6 cellular contexts compared by ENCODE assay signal in genomic region chr12:95101960-95102359, GRCh38. TPM values are rescaled to one million over a fixed set of nuclear protein-coding genes. Genes with fewer than 3 reads are reported as not detected.
DNase-seq lines count a peak whose midpoint lies in the region; ATAC-seq and TF ChIP-seq lines count a peak whose summit lies in the region.
"Not testable (repeated sequence)": the region's sequence is repeated elsewhere in the genome, so short reads cannot be mapped to it uniquely, and the experiment has no call there.

No MANE protein-coding gene starts in this region.

- not testable (repeated sequence) for H2AFZ ChIP-seq in HCT116 (ENCODE audit: low read depth, low read length, poor library complexity, severe bottlenecking)

- RAD21 ChIA-PET in HCT116 (lab: Charles Lee; ENCODE audit: low non-redundant PET in 1 of 2, low total read pairs in 2 of 2, uncharacterized antibody in 2 of 2, unreplicated experiment in 2 of 2), result not testable (repeated sequence)

- peak overlapping the region in 1 of 2 experiments; percentile 33; a peak in 2 of 4 replicates for H3K4me3 ChIP-seq in HCT116 (replicated peaks in 1 of 2; ENCODE audit: low read depth in 1 of 2, low read length in 2 of 2)
- H3K4me3 ChIP-seq in MG63; RWPE2 (ENCODE audit: severe bottlenecking); colonic mucosa: not testable (repeated sequence)

- TF ChIP-seq CTCF in 22Rv1 (IDR thresholded peaks at IDR 0.05); HCT116 (IDR thresholded peaks at IDR 0.05 in 2 of 3, conservative IDR thresholded peaks at IDR 0.05 in 1 of 3; ENCODE audit: borderline replicate concordance in 1 of 3, insufficient read depth in 1 of 3, low read depth in 2 of 3, low read length in 2 of 3); RWPE2 (IDR thresholded peaks at IDR 0.05; ENCODE audit: poor library complexity, severe bottlenecking); colonic mucosa (IDR thresholded peaks at IDR 0.05): not testable (repeated sequence)

- H3K27me3 ChIP-seq in HCT116 (ENCODE audit: insufficient read depth, low read length); MG63; RWPE2 (ENCODE audit: insufficient read depth, poor library complexity, severe bottlenecking); colonic mucosa: not testable (repeated sequence)

- not testable (repeated sequence) for H3K79me2 ChIP-seq in HCT116 (ENCODE audit: insufficient read depth, low read length)

- H3K9me2 ChIP-seq in HCT116 (ENCODE audit: insufficient read depth), result not testable (repeated sequence)

- DNase-seq in HCT116 (ENCODE audit: low read depth, low spot score); RWPE2 (ENCODE audit: low spot score); colonic mucosa: not testable (repeated sequence)
- DNase-seq in MG63 (peak; percentile 29), islet precursor cell (peak; percentile 22)

- not testable (repeated sequence) for H4K20me1 ChIP-seq in HCT116 (ENCODE audit: insufficient read depth)

- CTCF ChIA-PET in HCT116 (lab: Charles Lee), result not testable (repeated sequence)

- intact Hi-C loops in HCT116 (cut with micrococcal nuclease); colonic mucosa (cut with DNase I): not testable (repeated sequence)

- peak overlapping the region; percentile 76 for H3K4me2 ChIP-seq in HCT116 (ENCODE audit: low read length)

- H3K4me1 ChIP-seq in HCT116 (ENCODE audit: control insufficient read depth in 1 of 2, insufficient read depth in 2 of 2, low read length in 2 of 2) (peaks cover 35 to 75% of the 10 kb centered on the region in 2 experiments), RWPE2 (ENCODE audit: insufficient read depth, poor library complexity, severe bottlenecking) (peaks cover 19% of the 10 kb centered on the region)
- H3K4me1 ChIP-seq in colonic mucosa, result not testable (repeated sequence)

- not testable (repeated sequence) for H3K9me3 ChIP-seq in HCT116 (ENCODE audit: control insufficient read depth in 1 of 2, insufficient read depth in 1 of 2, low read depth in 1 of 2, low read length in 2 of 2); MG63; RWPE2 (ENCODE audit: severe bottlenecking); colonic mucosa

- not testable (repeated sequence) for TF ChIP-seq RAD21 in HCT116 (IDR thresholded peaks at IDR 0.05; ENCODE audit: low read depth)

- H3K9ac ChIP-seq in HCT116 (ENCODE audit: low read length); colonic mucosa (ENCODE audit: low read depth in 2 of 2, low read length in 2 of 2): not testable (repeated sequence)

- not testable (repeated sequence) for H3K36me3 ChIP-seq in HCT116 (ENCODE audit: control insufficient read depth in 1 of 2, insufficient read depth in 2 of 2, low read length in 2 of 2); MG63; colonic mucosa
- H3K36me3 ChIP-seq in RWPE2 (ENCODE audit: low read depth), result peaks cover 91% of the 10 kb centered on the region

- not testable (repeated sequence) for ATAC-seq in HCT116; RWPE2 (ENCODE audit: low read depth)

- POLR2A ChIA-PET in HCT116 (lab: Charles Lee), result not testable (repeated sequence)

- H3K27ac ChIP-seq in 22Rv1 (peak overlapping the region; percentile 85), HCT116 (ENCODE audit: low read depth, low read length) (peak overlapping the region; percentile 59; the same call in 1 of the 2 replicates), RWPE2 (ENCODE audit: poor library complexity, severe bottlenecking) (peak overlapping the region; percentile 72), colonic mucosa (peak overlapping the region; percentile 55)

- BruUV-seq in HCT116 (replicated peaks; lab: Mats Ljungman, UMichigan), result not testable (repeated sequence)

- not testable (repeated sequence) for TF ChIP-seq POLR2A in HCT116 (IDR thresholded peaks at IDR 0.05; ENCODE audit: borderline replicate concordance, extremely low read depth, insufficient read depth, insufficient read length)

TF ChIP-seq in HCT116, 20 proteins besides CTCF, POLR2A, EP300 and RAD21:
- peak; percentile 47 for TF ChIP-seq SP1 (IDR thresholded peaks at IDR 0.05; ENCODE audit: low read depth)
- TF ChIP-seq EGR1 (IDR thresholded peaks at IDR 0.05; ENCODE audit: low read depth), result peak; percentile 48; the same call in 1 of the 2 replicates
- TF ChIP-seq FOSL1 (IDR thresholded peaks at IDR 0.05; ENCODE audit: low read depth), result peak; percentile 51
- TF ChIP-seq CEBPB (IDR thresholded peaks at IDR 0.05; ENCODE audit: low read depth), result 0 out of 2 replicates have a peak, but pooled peaks have one; percentile 23
- TF ChIP-seq JUND (IDR thresholded peaks at IDR 0.05), result peak; percentile 52

RNA-seq across cellular contexts. Expression of gene NR2C1, which starts 28.5 kb away (rescaled TPM):
- total RNA-seq in HCT116 (2021; ENCODE audit: unreplicated experiment) (33.7 TPM), colonic mucosa (10 to 100 TPM; 25.7 to 30.0 TPM)
- polyA plus RNA-seq in HCT116 (2012), result 12.8 and 14.8 TPM in 2 replicates
- 7.6 and 15.7 TPM in 2 replicates for total RNA-seq in MG63 (2014; rRNA removed; shearing (Covaris generic); ENCODE audit: low replicate concordance)
